1 cellular context compared by ENCODE assay signal in the genomic region with DNA sequence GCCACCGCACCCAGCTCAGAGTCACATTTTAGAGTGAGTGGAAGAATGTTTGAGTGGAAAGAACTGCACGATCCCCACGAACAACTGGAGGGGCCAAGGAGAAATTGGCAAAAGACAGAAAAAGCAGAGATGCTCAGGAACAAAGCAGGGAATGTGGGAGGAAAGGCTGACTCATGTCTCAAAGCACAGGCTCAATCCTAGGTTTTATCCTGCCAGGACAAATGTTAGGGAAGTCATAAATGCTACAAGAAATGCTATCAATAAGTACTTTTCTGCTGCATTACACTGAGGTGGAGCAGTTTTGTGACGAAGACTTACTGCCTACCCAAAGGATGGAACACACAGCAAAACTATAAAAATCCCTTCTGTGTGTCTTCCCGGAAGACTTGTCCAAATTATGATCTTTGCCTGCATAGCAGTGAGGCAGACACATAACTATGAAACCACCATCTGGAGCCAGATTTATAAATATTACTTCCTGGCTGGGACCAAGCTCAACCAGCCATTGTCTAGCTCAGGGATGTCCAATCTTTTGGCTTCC.
TF ChIP-seq lines count a peak whose summit lies in the region.

No MANE protein-coding gene starts in this region.

TF ChIP-seq in WTC11, 78 proteins besides CTCF, POLR2A, EP300 and RAD21 (continued from another document):
- TF ChIP-seq ZNF425 (CRISPR knock-in tag; conservative IDR thresholded peaks at IDR 0.05) (no peak), FOXP1 (CRISPR knock-in tag; IDR thresholded peaks at IDR 0.05; ENCODE audit: borderline replicate concordance) (no peak), HMGXB4 (CRISPR knock-in tag; IDR thresholded peaks at IDR 0.05) (no peak), ATF3 (CRISPR knock-in tag; conservative IDR thresholded peaks at IDR 0.05) (no peak), SMAD4 (CRISPR knock-in tag; IDR thresholded peaks at IDR 0.05) (no peak), IRF2 (CRISPR knock-in tag; IDR thresholded peaks at IDR 0.05; ENCODE audit: borderline replicate concordance, low read depth) (no peak), ZNF671 (CRISPR knock-in tag; IDR thresholded peaks at IDR 0.05) (no peak), ATF2 (CRISPR knock-in tag; IDR thresholded peaks at IDR 0.05; ENCODE audit: borderline replicate concordance, low read depth) (no peak), OVOL2 (CRISPR knock-in tag; IDR thresholded peaks at IDR 0.05; ENCODE audit: borderline replicate concordance) (no peak), ZNF532 (CRISPR knock-in tag; IDR thresholded peaks at IDR 0.05; ENCODE audit: borderline replicate concordance) (no peak), ZNF416 (CRISPR knock-in tag; IDR thresholded peaks at IDR 0.05) (no peak), CREM (CRISPR knock-in tag; IDR thresholded peaks at IDR 0.05) (no peak)
- TF ChIP-seq, protein P1, sequence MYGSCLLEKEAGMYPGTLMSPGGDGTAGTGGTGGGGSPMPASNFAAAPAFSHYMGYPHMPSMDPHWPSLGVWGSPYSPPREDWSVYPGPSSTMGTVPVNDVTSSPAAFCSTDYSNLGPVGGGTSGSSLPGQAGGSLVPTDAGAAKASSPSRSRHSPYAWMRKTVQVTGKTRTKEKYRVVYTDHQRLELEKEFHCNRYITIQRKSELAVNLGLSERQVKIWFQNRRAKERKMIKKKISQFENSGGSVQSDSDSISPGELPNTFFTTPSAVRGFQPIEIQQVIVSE (CRISPR knock-in tag; IDR thresholded peaks at IDR 0.05; ENCODE audit: borderline replicate concordance) = no peak
- TF ChIP-seq, protein P2, sequence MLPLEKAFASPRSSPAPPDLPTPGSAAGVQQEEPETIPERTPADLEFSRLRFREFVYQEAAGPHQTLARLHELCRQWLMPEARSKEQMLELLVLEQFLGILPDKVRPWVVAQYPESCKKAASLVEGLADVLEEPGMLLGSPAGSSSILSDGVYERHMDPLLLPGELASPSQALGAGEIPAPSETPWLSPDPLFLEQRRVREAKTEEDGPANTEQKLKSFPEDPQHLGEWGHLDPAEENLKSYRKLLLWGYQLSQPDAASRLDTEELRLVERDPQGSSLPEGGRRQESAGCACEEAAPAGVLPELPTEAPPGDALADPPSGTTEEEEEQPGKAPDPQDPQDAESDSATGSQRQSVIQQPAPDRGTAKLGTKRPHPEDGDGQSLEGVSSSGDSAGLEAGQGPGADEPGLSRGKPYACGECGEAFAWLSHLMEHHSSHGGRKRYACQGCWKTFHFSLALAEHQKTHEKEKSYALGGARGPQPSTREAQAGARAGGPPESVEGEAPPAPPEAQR (CRISPR knock-in tag; IDR thresholded peaks at IDR 0.05) = no peak
